ENCODE assay signal across 18 cellular contexts in the genomic region with DNA sequence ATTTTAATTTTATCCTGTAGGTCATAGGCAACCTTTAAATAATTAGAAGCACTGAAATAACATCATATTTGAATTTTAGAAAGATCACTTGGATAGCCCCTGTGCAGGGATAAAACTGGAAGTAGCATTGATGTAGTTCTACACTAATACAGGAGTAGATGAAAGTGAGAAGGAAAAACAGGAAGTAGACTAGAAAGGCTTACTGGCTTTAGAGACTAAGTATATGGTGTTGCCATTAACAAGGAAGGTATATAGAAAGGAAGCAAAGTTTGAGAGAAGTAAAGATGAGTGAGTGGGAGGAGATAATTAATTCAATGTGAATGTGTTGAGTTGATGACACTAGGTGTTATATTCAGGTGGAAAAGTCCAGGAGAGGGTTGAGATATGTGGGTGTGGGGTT.
DNase-seq lines count a peak whose midpoint lies in the region; ATAC-seq and TF ChIP-seq lines count a peak whose summit lies in the region.
"Had no signal": no experiment of that assay in that cellular context is flagged by ENCODE, and none has a peak within 500 bp of the region (broad histone marks: within the 10 kb centered on the region; RNA-seq: fewer than 3 reads in every experiment).

No MANE protein-coding gene starts in this region.

- H3K9me3 Mint-ChIP-seq in CD8-positive, alpha-beta T cell = no peaks in the 10 kb centered on the region
- H3K9me3 Mint-ChIP-seq: central memory CD8-positive, alpha-beta T cell had no signal

- intact Hi-C loops in CD8-positive, alpha-beta T cell (cut with DNase I, micrococcal nuclease) = no loop called here

- peaks cover 2% of the 10 kb centered on the region for H3K4me1 Mint-ChIP-seq in CD8-positive, alpha-beta T cell (ENCODE audit: low read depth)
- H3K4me1 Mint-ChIP-seq: central memory CD8-positive, alpha-beta T cell had no signal

- H3K4me1 ChIP-seq in CD8-positive, alpha-beta T cell (ENCODE audit: insufficient read depth, low read length) = no peaks in the 10 kb centered on the region
- H3K4me1 ChIP-seq: SJCRH30, testis had no signal

- H3K4me3 ChIP-seq in CD8-positive, alpha-beta T cell (ENCODE audit: low read depth, low read length) = no peak overlapping the region
- H3K4me3 ChIP-seq: esophagus squamous epithelium, SJCRH30, testis had no signal

- no peak overlapping the region for H3K4me3 Mint-ChIP-seq in CD8-positive, alpha-beta T cell
- H3K4me3 Mint-ChIP-seq: B cell; central memory CD8-positive, alpha-beta T cell had no signal

- H3K27me3 Mint-ChIP-seq in CD8-positive, alpha-beta T cell (ENCODE audit: low read depth) = no peaks in the 10 kb centered on the region
- H3K27me3 Mint-ChIP-seq: B cell; central memory CD8-positive, alpha-beta T cell had no signal

- POLR2A ChIA-PET in CD8-positive, alpha-beta T cell (lab: Charles Lee) = no interaction called here

- H3K27ac ChIP-seq in CD8-positive, alpha-beta T cell (ENCODE audit: low read depth, low read length) = no peak overlapping the region
- H3K27ac ChIP-seq: esophagus squamous epithelium, SJCRH30, testis had no signal

- H3K9me3 ChIP-seq in CD8-positive, alpha-beta T cell (ENCODE audit: low read length) = no peaks in the 10 kb centered on the region
- H3K9me3 ChIP-seq: esophagus squamous epithelium, SJCRH30, testis had no signal

- ATAC-seq in GM18508 (IDR thresholded peaks at IDR 0.05; ENCODE audit: insufficient read depth, unreplicated experiment) (peak; percentile 85), GM21423 (IDR thresholded peaks at IDR 0.05; ENCODE audit: unreplicated experiment) (peak; percentile 70), HG03039 (IDR thresholded peaks at IDR 0.05; ENCODE audit: unreplicated experiment) (peak; percentile 75)
- ATAC-seq in CD8-positive, alpha-beta T cell = no peak
- ATAC-seq: HepG2 had no signal

- no peaks in the 10 kb centered on the region for H3K36me3 ChIP-seq in CD8-positive, alpha-beta T cell (ENCODE audit: insufficient read depth, low read length)
- H3K36me3 ChIP-seq: esophagus squamous epithelium, SJCRH30 had no signal

- H3K27me3 ChIP-seq in CD8-positive, alpha-beta T cell (ENCODE audit: insufficient read depth, low read length) = no peaks in the 10 kb centered on the region
- H3K27me3 ChIP-seq: esophagus squamous epithelium, SJCRH30, testis had no signal

- peaks cover 3% of the 10 kb centered on the region for H3K36me3 Mint-ChIP-seq in CD8-positive, alpha-beta T cell

- peak; percentile 24 to 80 for DNase-seq in NOMO-1 (lab: John Stamatoyannopoulos, UW; ENCODE audit: unreplicated experiment in 2 of 2)
- DNase-seq in NCI-H2196 treated with DMSO at 0.1 percent for 48 hours (lab: John Stamatoyannopoulos, UW; ENCODE audit: unreplicated experiment) = no peak
- no peak for DNase-seq in dermis blood vessel endothelial cell
- no peak for DNase-seq in UCSD-AML1 (lab: John Stamatoyannopoulos, UW; ENCODE audit: unreplicated experiment)
- no peak for DNase-seq in CD8-positive, alpha-beta T cell
- DNase-seq: activated effector memory CD4-positive, alpha-beta T cell treated with anti-CD3 and anti-CD28 coated beads, Interleukin-2, amount 50 U/mL, for 16 hours; esophagus squamous epithelium; GOT3; NCI-H2171; retina; SJCRH30; testis had no signal

- CTCF ChIA-PET in CD8-positive, alpha-beta T cell (lab: Charles Lee) = no interaction called here

- no peak for TF ChIP-seq CTCF in CD8-positive, alpha-beta T cell (IDR thresholded peaks at IDR 0.05)

- no peak overlapping the region for H3K27ac Mint-ChIP-seq in CD8-positive, alpha-beta T cell
- H3K27ac Mint-ChIP-seq: B cell had no signal

Comparison
In these comparisons a context has a peak if more than half of its experiments do, and no peak if none do; other contexts are left out.
1. DNase-seq: peak in NOMO-1 (2 of 2); none in NCI-H2196 treated with DMSO at 0.1 percent for 48 hours (single experiment), dermis blood vessel endothelial cell (single experiment), UCSD-AML1 (single experiment) and CD8-positive, alpha-beta T cell (0 of 7).